ENCODE assay signal across 36 cellular contexts in genomic region chr6:84908304-84908904, GRCh38.
"Had no signal": no experiment of that assay in that cellular context is flagged by ENCODE, and none has a peak within 500 bp of the region (broad histone marks: within the 10 kb centered on the region; RNA-seq: fewer than 3 reads in every experiment).

No MANE protein-coding gene starts in this region.

- H3K9me3 ChIP-seq: SJSA1 had no signal

- H3K27me3 ChIP-seq: brain microvascular endothelial cell, SJSA1 had no signal

- DNase-seq: activated B cell treated with CpG ODN at 0.5 μM for 24 hours; activated CD4-positive, alpha-beta memory T cell treated with anti-CD3 and anti-CD28 coated beads, Interleukin-2, amount 10 ng/mL, durations not matched to agents 7 days and 5 days; activated CD4-positive, alpha-beta T cell treated with anti-CD3 and anti-CD28 coated beads for 4 hours; activated CD4-positive, CD25-positive, alpha-beta regulatory T cell treated with anti-CD3 and anti-CD28 coated beads, Interleukin-2, amount 50 U/mL, for 72 hours; activated CD8-positive, alpha-beta memory T cell treated with anti-CD3 and anti-CD28 coated beads for 24 hours; activated CD8-positive, alpha-beta memory T cell treated with anti-CD3 and anti-CD28 coated beads, Interleukin-2, amount 10 ng/mL, durations not matched to agents 7 days and 5 days; activated CD8-positive, alpha-beta memory T cell treated with anti-CD3 and anti-CD28 coated beads, Interleukin-2, amount 50 U/mL, for 48 hours; activated effector memory CD4-positive, alpha-beta T cell treated with Interleukin-2 at 50 U/mL for 16 hours; activated naive CD4-positive, alpha-beta T cell treated with anti-CD3 and anti-CD28 coated beads, Interleukin-2, amount 10 ng/mL, durations not matched to agents 7 days and 5 days; activated naive CD8-positive, alpha-beta T cell treated with anti-CD3 and anti-CD28 coated beads, Interleukin-2, amount 50 U/mL, for 24 hours; activated T-cell treated with anti-CD3 and anti-CD28 coated beads, Interleukin-2, amount 50 U/mL, for 48 hours; anterior cingulate cortex; brain microvascular endothelial cell; central memory CD4-positive, alpha-beta T cell; Karpas-422; NCI-H1092 treated with DMSO at 0.1 percent for 48 hours; NCI-H1417; NCI-H146; NCI-H187; NCI-H2029 treated with DMSO at 0.1 percent for 48 hours; NCI-H2107; NCI-H2171; NCI-H510A; NCI-H526; NCI-H748 treated with DMSO at 0.1 percent for 48 hours; OCI-M1; RPMI8226; SHP77 treated with DMSO at 0.1 percent for 48 hours; T-helper 1 cell; T-helper 2 cell; T-helper 9 cell had no signal

- ATAC-seq: activated CD8-positive, alpha-beta memory T cell treated with anti-CD3 and anti-CD28 coated beads, Interleukin-2, amount 10 ng/mL, durations not matched to agents 7 days and 5 days; activated naive CD8-positive, alpha-beta T cell treated with anti-CD3 and anti-CD28 coated beads, Interleukin-2, amount 50 U/mL, for 24 hours; K562; Panc1; SK-N-SH treated with all-trans-retinoic acid at 6 μM for 48 hours had no signal

- H3K4me3 ChIP-seq: K562, SJSA1 had no signal

- H3K27ac ChIP-seq: brain microvascular endothelial cell, SJSA1, VCaP had no signal

- H3K36me3 ChIP-seq: brain microvascular endothelial cell, SJSA1 had no signal
